In genomic region chr16:3059041-3059722, GRCh38 we compare ENCODE assay signal across 8 cellular contexts. TPM values are rescaled to one million over a fixed set of nuclear protein-coding genes. Genes with fewer than 3 reads are reported as not detected.
DNase-seq lines count a peak whose midpoint lies in the region; ATAC-seq, FAIRE-seq and TF ChIP-seq lines count a peak whose summit lies in the region.

No MANE protein-coding gene starts in this region.

- no peaks in the 10 kb centered on the region for H3K27me3 Mint-ChIP-seq in Caco-2 (ENCODE audit: insufficient read depth, unreplicated experiment)
- no peaks in the 10 kb centered on the region for H3K27me3 Mint-ChIP-seq in stimulated activated naive CD8-positive, alpha-beta T cell treated with anti-CD3 and anti-CD28 coated beads, Interleukin-15, amount 100 ng/mL, for 72 hours

- ATAC-seq in GM19452 (IDR thresholded peaks at IDR 0.05; ENCODE audit: unreplicated experiment): peak; percentile 68
- peak; percentile 80 for ATAC-seq in stimulated activated naive CD8-positive, alpha-beta T cell treated with anti-CD3 and anti-CD28 coated beads, Interleukin-15, amount 100 ng/mL, for 72 hours

- BruUV-seq in Caco-2 (replicated peaks; lab: Mats Ljungman, UMichigan): no TSS peak

- peak overlapping the region; percentile 90 for H3K27ac Mint-ChIP-seq in Caco-2 (ENCODE audit: unreplicated experiment)
- peak overlapping the region; percentile 93 to 95 for H3K27ac Mint-ChIP-seq in stimulated activated naive CD8-positive, alpha-beta T cell treated with anti-CD3 and anti-CD28 coated beads, Interleukin-15, amount 100 ng/mL, for 72 hours

- peak; percentile 19 for TF ChIP-seq EP300 in neural cell (conservative IDR thresholded peaks at IDR 0.05; ENCODE audit: poor library complexity, severe bottlenecking)

- H3K36me3 ChIP-seq in Caco-2 (ENCODE audit: control insufficient read depth, insufficient read depth, low read length) (no peaks in the 10 kb centered on the region), neural cell (ENCODE audit: insufficient read depth, low read length) (no peaks in the 10 kb centered on the region)

- no peaks in the 10 kb centered on the region for H3F3A ChIP-seq in neural cell (ENCODE audit: insufficient read depth, low read length, poor library complexity, severe bottlenecking)

- peak overlapping the region; percentile 85 for H2AFZ ChIP-seq in neural cell (ENCODE audit: low read depth, low read length)

- FAIRE-seq in RCC 7860 (lab: Jason Lieb, UNC): no peak

- no peaks in the 10 kb centered on the region for H3K4me1 Mint-ChIP-seq in Caco-2 (ENCODE audit: low read depth, unreplicated experiment)
- peaks cover 83% of the 10 kb centered on the region for H3K4me1 Mint-ChIP-seq in stimulated activated naive CD8-positive, alpha-beta T cell treated with anti-CD3 and anti-CD28 coated beads, Interleukin-15, amount 100 ng/mL, for 72 hours

- POLR2A ChIA-PET in Caco-2 (lab: Charles Lee): interaction anchor here (0.6 to 1.1 kb wide), 4 partner anchors 36 to 76 kb away, joined by 3 to 11 read pairs (median 6); partner anchors contain the start of gene ZNF213

- peak overlapping the region; percentile 88 for H3K9ac ChIP-seq in neural cell (ENCODE audit: low read length)

- H4K20me1 ChIP-seq in neural cell (ENCODE audit: insufficient read depth): no peaks in the 10 kb centered on the region

- H3K27ac ChIP-seq in neural cell (ENCODE audit: low read length): peak overlapping the region; percentile 51

- H3K9me2 ChIP-seq in neural cell (ENCODE audit: insufficient read depth, low read length): no peaks in the 10 kb centered on the region

- H3K4me3 ChIP-seq in Caco-2 (ENCODE audit: low read depth, low read length) (peak overlapping the region; percentile 91), fibroblast of the aortic adventitia (ENCODE audit: low read depth, low read length) (peak overlapping the region; percentile 87), neural cell (ENCODE audit: low read length) (peak overlapping the region; percentile 97)

- peak; percentile 85 for TF ChIP-seq RAD21 in neural cell (conservative IDR thresholded peaks at IDR 0.05)

- TF ChIP-seq CTCF in Caco-2 (IDR thresholded peaks at IDR 0.05; ENCODE audit: insufficient read depth in 1 of 2, low read depth in 1 of 2, low read length in 1 of 2, severe bottlenecking in 1 of 2, unreplicated experiment in 1 of 2) (peak; percentile 70 to 93), fibroblast of the aortic adventitia (IDR thresholded peaks at IDR 0.05; ENCODE audit: insufficient read depth, low read length) (peak; percentile 65), neural cell (IDR thresholded peaks at IDR 0.05; ENCODE audit: poor library complexity, severe bottlenecking) (peak; percentile 97)

- H3K27me3 ChIP-seq in Caco-2 (replicated peaks; ENCODE audit: control insufficient read depth, insufficient read depth, low read length) (no peaks in the 10 kb centered on the region), neural cell (ENCODE audit: insufficient read depth, low read depth, low read length) (no peaks in the 10 kb centered on the region)

- intact Hi-C loops in Caco-2 (cut with micrococcal nuclease; ENCODE audit: unreplicated experiment): loop anchor here (1.0 to 2.0 kb wide), 3 partner anchors 48 to 70 kb away; no protein-coding TSS in a partner anchor

- peak overlapping the region; percentile 55 for H3K4me2 ChIP-seq in neural cell (ENCODE audit: low read length)

- H3K9me3 ChIP-seq in Caco-2 (no peaks in the 10 kb centered on the region), neural cell (ENCODE audit: low read length) (no peaks in the 10 kb centered on the region)

- CTCF ChIA-PET in Caco-2 (lab: Charles Lee): interaction anchor here (0.6 to 2.7 kb wide), 21 partner anchors 12 to 100 kb away, joined by 3 to 44 read pairs (median 5); partner anchors contain the start of genes MMP25, TNFRSF12A, ZNF205 and ZNF213

- peaks cover 15% of the 10 kb centered on the region for H3K4me1 ChIP-seq in Caco-2

- H3K9me3 Mint-ChIP-seq in Caco-2 (ENCODE audit: unreplicated experiment): no peaks in the 10 kb centered on the region
- no peaks in the 10 kb centered on the region for H3K9me3 Mint-ChIP-seq in stimulated activated naive CD8-positive, alpha-beta T cell treated with anti-CD3 and anti-CD28 coated beads, Interleukin-15, amount 100 ng/mL, for 72 hours

- peak overlapping the region; percentile 81 for H3K4me3 Mint-ChIP-seq in Caco-2 (ENCODE audit: unreplicated experiment)
- peak overlapping the region; percentile 82 to 88 for H3K4me3 Mint-ChIP-seq in stimulated activated naive CD8-positive, alpha-beta T cell treated with anti-CD3 and anti-CD28 coated beads, Interleukin-15, amount 100 ng/mL, for 72 hours

- H3K36me3 Mint-ChIP-seq in Caco-2 (ENCODE audit: insufficient read depth, unreplicated experiment): no peaks in the 10 kb centered on the region

- DNase-seq in Caco-2 (peak; percentile 94 to 95), HT-29 (ENCODE audit: low spot score) (peak; percentile 83), RCC 7860 (ENCODE audit: low spot score) (peak; percentile 82), fibroblast of the aortic adventitia (ENCODE audit: low read depth) (peak; percentile 82)
- peak; percentile 85 for DNase-seq in activated T-helper 9 cell treated with anti-CD3 and anti-CD28 coated beads, Interleukin-2, amount 50 U/mL, for 16 hours (ENCODE audit: low read depth)
- peak; percentile 92 to 93 for DNase-seq in stimulated activated naive CD8-positive, alpha-beta T cell treated with anti-CD3 and anti-CD28 coated beads, Interleukin-15, amount 100 ng/mL, for 72 hours

- H3K79me2 ChIP-seq in neural cell (replicated peaks; ENCODE audit: insufficient read depth, low read length): no peaks in the 10 kb centered on the region

TF ChIP-seq in neural cell, 6 proteins besides CTCF, POLR2A, EP300 and RAD21:
- TF ChIP-seq TAF1 (IDR thresholded peaks at IDR 0.05; ENCODE audit: low read depth) (no peak), EZH2 (IDR thresholded peaks at IDR 0.05; ENCODE audit: borderline replicate concordance, insufficient read depth, low read length, poor library complexity, severe bottlenecking) (no peak), POLR2AphosphoS5 (IDR thresholded peaks at IDR 0.05) (peak; percentile 71), MXI1 (conservative IDR thresholded peaks at IDR 0.05; ENCODE audit: poor library complexity, severe bottlenecking) (peak; percentile 69), SMC3 (conservative IDR thresholded peaks at IDR 0.05; ENCODE audit: poor library complexity) (peak; percentile 81), REST (IDR thresholded peaks at IDR 0.05; ENCODE audit: borderline replicate concordance) (peak; percentile 37)

RNA-seq across cellular contexts. Expression of gene IL32, which starts 6.3 kb away (rescaled TPM):
- total RNA-seq in Caco-2 (2022) (149 and 165 TPM in 2 replicates), fibroblast of the aortic adventitia (ENCODE audit: low replicate concordance) (7.6 and 7.8 TPM in 2 replicates)
- total RNA-seq in HT-29 (2014; rRNA removed; shearing (Covaris generic)): 5.0 and 8.5 TPM in 2 replicates
- polyA plus RNA-seq in neural cell: not detected in 2 replicates
- polyA minus RNA-seq in neural cell: not detected in 2 replicates

RNA-seq across cellular contexts. Expression of gene MMP25, which starts 12.8 kb away (rescaled TPM):
- total RNA-seq in Caco-2 (2022) (0.11 and 0.14 TPM in 2 replicates), fibroblast of the aortic adventitia (ENCODE audit: low replicate concordance) (not detected in 2 replicates)
- 0.05 TPM in 1 of 2 replicates, not detected in the other for total RNA-seq in HT-29 (2014; rRNA removed; shearing (Covaris generic))
- not detected in 2 replicates for polyA plus RNA-seq in neural cell
- polyA minus RNA-seq in neural cell: 0.46 TPM in 1 of 2 replicates, not detected in the other

RNA-seq across cellular contexts. Expression of gene BICDL2, which starts 22.4 kb away (rescaled TPM):
- 10.6 and 11.1 TPM in 2 replicates for total RNA-seq in Caco-2 (2022)
- 40.5 and 50.1 TPM in 2 replicates for total RNA-seq in HT-29 (2014; rRNA removed; shearing (Covaris generic))
- not detected in 2 replicates for total RNA-seq in fibroblast of the aortic adventitia (ENCODE audit: low replicate concordance)
- polyA plus RNA-seq in neural cell: 0.37 TPM in 1 of 2 replicates, not detected in the other
- not detected in 2 replicates for polyA minus RNA-seq in neural cell

RNA-seq across cellular contexts. Expression of gene THOC6, which starts 35.3 kb away (rescaled TPM):
- total RNA-seq in Caco-2 (2022) (46.0 and 48.0 TPM in 2 replicates), fibroblast of the aortic adventitia (ENCODE audit: low replicate concordance) (16.3 and 30.2 TPM in 2 replicates)
- 54.9 and 58.5 TPM in 2 replicates for total RNA-seq in HT-29 (2014; rRNA removed; shearing (Covaris generic))
- polyA plus RNA-seq in neural cell: 11.4 and 23.0 TPM in 2 replicates
- 5.1 and 5.7 TPM in 2 replicates for polyA minus RNA-seq in neural cell

RNA-seq across cellular contexts. Expression of gene HCFC1R1, which starts 35.4 kb away (rescaled TPM):
- total RNA-seq in Caco-2 (2022) (40.8 and 44.9 TPM in 2 replicates), fibroblast of the aortic adventitia (ENCODE audit: low replicate concordance) (40.6 and 45.6 TPM in 2 replicates)
- total RNA-seq in HT-29 (2014; rRNA removed; shearing (Covaris generic)): 32.0 and 39.4 TPM in 2 replicates
- polyA plus RNA-seq in neural cell: 19.0 and 23.7 TPM in 2 replicates
- polyA minus RNA-seq in neural cell: 6.3 and 7.1 TPM in 2 replicates

Comparison
In these comparisons a context has a peak if more than half of its experiments do, and no peak if none do; other contexts are left out.
1. Peak in every context shown above with its lines: DNase-seq, ATAC-seq, H3K4me3 ChIP-seq and H3K27ac ChIP-seq.
2. RNA of gene IL32, which starts 6.3 kb away (total RNA-seq): 149 to 165 TPM in Caco-2; 7.6 to 7.8 TPM in fibroblast of the aortic adventitia and 5.0 to 8.5 TPM in HT-29; every median in the first group is over 10 times any median in the second.
3. RNA of gene BICDL2, which starts 22.4 kb away (total RNA-seq): 40.5 to 50.1 TPM in HT-29 and 10.6 to 11.1 TPM in Caco-2; not detected in fibroblast of the aortic adventitia; every median in the first group is over 10 times any median in the second.